In genomic region chr2:172698041-172698863, GRCh38 we compare ENCODE assay signal across 9 cellular contexts. TPM values are rescaled to one million over a fixed set of nuclear protein-coding genes. Genes with fewer than 3 reads are reported as not detected.
DNase-seq lines count a peak whose midpoint lies in the region; ATAC-seq, FAIRE-seq and TF ChIP-seq lines count a peak whose summit lies in the region.
"Had no signal": no experiment of that assay in that cellular context is flagged by ENCODE, and none has a peak within 500 bp of the region (broad histone marks: within the 10 kb centered on the region; RNA-seq: fewer than 3 reads in every experiment).

No MANE protein-coding gene starts in this region.

- FAIRE-seq in astrocyte (lab: Jason Lieb, UNC) (peak; percentile 88), small intestine (lab: Jason Lieb, UNC) (no peak)

- in situ Hi-C loops in IMR-90 (cut with MboI; ENCODE audit: low sequenced_read_pairs) = no loop called here

- H3K23ac ChIP-seq in IMR-90 (ENCODE audit: low read depth, low read length) = peak overlapping the region; percentile 86

- CTCF ChIA-PET in IMR-90 (lab: Yijun Ruan, JAX) = interaction anchor here (1.1 kb wide), 1 partner anchor 12 kb away, joined by 3 read pairs; no protein-coding TSS in a partner anchor

- H2AFZ ChIP-seq in IMR-90 (replicated peaks; ENCODE audit: low read length, poor library complexity) (no peak overlapping the region), astrocyte (ENCODE audit: low read depth, low read length) (no peak overlapping the region)

- intact Hi-C loops in IMR-90 (cut with micrococcal nuclease) = no loop called here

- H2BK120ac ChIP-seq in IMR-90 (ENCODE audit: low read depth, low read length) = peak overlapping the region; percentile 96

- H3K4me1 ChIP-seq in IMR-90 (ENCODE audit: control insufficient read depth, insufficient read depth, low read length) = peaks cover 16% of the 10 kb centered on the region
- H3K4me1 ChIP-seq in astrocyte (ENCODE audit: insufficient read depth, low read length) = peaks cover 37% of the 10 kb centered on the region
- H3K4me1 ChIP-seq in small intestine (ENCODE audit: control insufficient read depth in 2 of 2, insufficient read depth in 1 of 2, low read depth in 1 of 2, low read length in 1 of 2) = peaks cover 0 to 3% of the 10 kb centered on the region in 2 donors

- peak overlapping the region; percentile 96 for H4K91ac ChIP-seq in IMR-90 (ENCODE audit: insufficient read depth, low read depth, low read length)

- H3K9ac ChIP-seq in IMR-90 (ENCODE audit: low read depth, low read length) (no peak overlapping the region), astrocyte (ENCODE audit: low read length) (peak overlapping the region; percentile 28)
- H3K9ac ChIP-seq: KMS-11 had no signal

- H3K4me1 Mint-ChIP-seq in astrocyte (ENCODE audit: low read depth, unreplicated experiment) = peaks cover 23% of the 10 kb centered on the region

- peak overlapping the region; percentile 54 for H3K27ac Mint-ChIP-seq in astrocyte (ENCODE audit: unreplicated experiment)

- H3K9me1 ChIP-seq in IMR-90 (ENCODE audit: insufficient read depth, low read length) = peaks cover 15% of the 10 kb centered on the region

- ATAC-seq in GM21529 (IDR thresholded peaks at IDR 0.05; ENCODE audit: unreplicated experiment) (peak; percentile 88), IMR-90 (ENCODE audit: low read depth) (peak; percentile 75)

- no peak overlapping the region for H3K4me3 Mint-ChIP-seq in astrocyte (ENCODE audit: unreplicated experiment)

- dilution Hi-C loops in IMR-90 (cut with HindIII; ENCODE audit: low sequenced_read_pairs, unreplicated experiment) = no loop called here

- no peak overlapping the region for H3K4me3 ChIP-seq in IMR-90 (ENCODE audit: insufficient read depth, low read depth, low read length)
- no peak overlapping the region for H3K4me3 ChIP-seq in astrocyte (ENCODE audit: insufficient read depth, low read depth, low read length)
- no peak overlapping the region for H3K4me3 ChIP-seq in small intestine (ENCODE audit: low read depth in 1 of 2, low read length in 2 of 2)

- peak overlapping the region; percentile 79 for H2BK15ac ChIP-seq in IMR-90 (ENCODE audit: low read depth, low read length)

- H3K9me3 Mint-ChIP-seq in astrocyte (ENCODE audit: unreplicated experiment) = peaks cover 2% of the 10 kb centered on the region

- TF ChIP-seq CTCF in IMR-90 (conservative IDR thresholded peaks at IDR 0.05; ENCODE audit: low read depth, low read length) = no peak
- TF ChIP-seq CTCF in astrocyte (IDR thresholded peaks at IDR 0.05; ENCODE audit: insufficient read depth, low read depth, low read length) = no peak

- no peak overlapping the region for H2AK9ac ChIP-seq in IMR-90 (replicated peaks; ENCODE audit: low read depth, low read length, poor library complexity)

- H3K27me3 Mint-ChIP-seq in astrocyte (ENCODE audit: low read depth, unreplicated experiment) = no peaks in the 10 kb centered on the region

- POLR2A ChIA-PET in IMR-90 (lab: Charles Lee; ENCODE audit: unreplicated experiment) = no interaction called here

- peaks cover 3 to 20% of the 10 kb centered on the region in 2 experiments; a peak in 3 of 4 replicates for H3K79me1 ChIP-seq in IMR-90 (ENCODE audit: low read depth in 1 of 2, low read length in 2 of 2)

- DNase-seq in Daoy (ENCODE audit: low read depth) = peak; percentile 88
- DNase-seq in IMR-90 = peak; percentile 97
- peak; percentile 91 for DNase-seq in astrocyte (ENCODE audit: low read depth)
- DNase-seq in small intestine = peak; percentile 62
- DNase-seq in activated effector memory CD4-positive, alpha-beta T cell treated with Interleukin-2 at 50 U/mL for 16 hours = no peak
- no peak for DNase-seq in COLO668 (lab: John Stamatoyannopoulos, UW; ENCODE audit: unreplicated experiment)
- DNase-seq in NCI-H2107 treated with DMSO at 0.1 percent for 48 hours (lab: John Stamatoyannopoulos, UW; ENCODE audit: unreplicated experiment) = no peak

- H2BK5ac ChIP-seq in IMR-90 (ENCODE audit: low read depth, low read length, poor library complexity, severe bottlenecking) = peak overlapping the region; percentile 79

- H3K27ac ChIP-seq in IMR-90 (ENCODE audit: insufficient read depth, low read length) (peak overlapping the region; percentile 26), astrocyte (ENCODE audit: low read depth, low read length) (peak overlapping the region; percentile 69), small intestine (ENCODE audit: low read depth in 1 of 2, low read length in 1 of 2) (no peak overlapping the region)
- H3K27ac ChIP-seq: KMS-11 had no signal

- TF ChIP-seq RAD21 in IMR-90 (IDR thresholded peaks at IDR 0.05; ENCODE audit: low read length) = no peak

- H2AK5ac ChIP-seq in IMR-90 (ENCODE audit: low read depth, low read length) = peak overlapping the region; percentile 92

- no CpG with 5 or more reads among the region's 5 CpGs for WGBS in IMR-90 (ENCODE audit: extremely low coverage in 2 of 2, insufficient read length in 1 of 2), 2 experiments
- 52 to 59% (median 58%) methylated on average over 5 of the region's 5 CpGs for WGBS in small intestine, 3 donors

- H4K8ac ChIP-seq in IMR-90 (ENCODE audit: low read depth in 2 of 2, low read length in 2 of 2) = peak overlapping the region; percentile 46 to 93

- H3K18ac ChIP-seq in IMR-90 (ENCODE audit: low read depth, low read length) = peak overlapping the region; percentile 59

- H3K56ac ChIP-seq in IMR-90 (ENCODE audit: extremely low read depth, insufficient read depth, low read length) = peak overlapping the region; percentile 62

- TF ChIP-seq POLR2A in IMR-90 (IDR thresholded peaks at IDR 0.05; ENCODE audit: low read depth, low read length) = no peak

- peak overlapping the region; percentile 91 for H3K4ac ChIP-seq in IMR-90 (ENCODE audit: low read depth, low read length)

- peak overlapping the region; percentile 59; the same call in 1 of the 2 replicates for H4K5ac ChIP-seq in IMR-90 (ENCODE audit: low read depth, low read length)

- H3K36me3 ChIP-seq in IMR-90 (ENCODE audit: control insufficient read depth, insufficient read depth, low read length) = no peaks in the 10 kb centered on the region
- no peaks in the 10 kb centered on the region for H3K36me3 ChIP-seq in astrocyte (ENCODE audit: insufficient read depth, low read length)
- H3K36me3 ChIP-seq in small intestine (ENCODE audit: control insufficient read depth in 2 of 2, insufficient read depth in 2 of 2, low read length in 2 of 2) = no peaks in the 10 kb centered on the region

- H3K14ac ChIP-seq in IMR-90 (replicated peaks; ENCODE audit: low read depth, low read length) = peak overlapping the region; percentile 84

- BruUV-seq in IMR-90 (replicated peaks; lab: Mats Ljungman, UMichigan) = no TSS peak

- H3K9me3 ChIP-seq in IMR-90 (ENCODE audit: control insufficient read depth, insufficient read depth, low read length) = no peaks in the 10 kb centered on the region
- H3K9me3 ChIP-seq in astrocyte (ENCODE audit: insufficient read depth, low read depth, low read length) = no peaks in the 10 kb centered on the region
- no peaks in the 10 kb centered on the region for H3K9me3 ChIP-seq in small intestine (ENCODE audit: control insufficient read depth, low read depth)

- peak overlapping the region; percentile 91 for H2BK20ac ChIP-seq in IMR-90 (ENCODE audit: low read depth, low read length)

- H4K20me1 ChIP-seq in IMR-90 (ENCODE audit: insufficient read depth, low read length) (no peaks in the 10 kb centered on the region), astrocyte (ENCODE audit: insufficient read depth, low read length) (no peaks in the 10 kb centered on the region)

- no peaks in the 10 kb centered on the region for H3K36me3 Mint-ChIP-seq in astrocyte (ENCODE audit: low read depth, unreplicated experiment)

- H3K27me3 ChIP-seq in IMR-90 (ENCODE audit: control insufficient read depth, insufficient read depth, low read length) (no peaks in the 10 kb centered on the region), astrocyte (ENCODE audit: insufficient read depth, low read length) (no peaks in the 10 kb centered on the region), small intestine (ENCODE audit: control insufficient read depth in 2 of 2, insufficient read depth in 2 of 2, low read length in 2 of 2) (no peaks in the 10 kb centered on the region)

- H3K4me2 ChIP-seq in IMR-90 (ENCODE audit: low read depth, low read length) (peak overlapping the region; percentile 51; the same call in 1 of the 2 replicates), astrocyte (ENCODE audit: low read length) (peak overlapping the region; percentile 59)
- H3K4me2 ChIP-seq: KMS-11 had no signal

- no peaks in the 10 kb centered on the region for H3K79me2 ChIP-seq in astrocyte (ENCODE audit: insufficient read depth, low read length)

TF ChIP-seq in IMR-90, 13 proteins besides CTCF, POLR2A, EP300 and RAD21 (continues in another document):
- TF ChIP-seq RFX5 (IDR thresholded peaks at IDR 0.05; ENCODE audit: low read depth, low read length) = no peak
- TF ChIP-seq CHD1 (IDR thresholded peaks at IDR 0.05; ENCODE audit: low read depth, low read length) = no peak
- no peak for TF ChIP-seq USF2 (IDR thresholded peaks at IDR 0.05; ENCODE audit: low read depth, low read length)
- TF ChIP-seq RCOR1 (IDR thresholded peaks at IDR 0.05; ENCODE audit: insufficient replicate concordance, low read length) = no peak
- TF ChIP-seq SMC3 (IDR thresholded peaks at IDR 0.05; ENCODE audit: low read depth, low read length) = no peak
- no peak for TF ChIP-seq MAZ (IDR thresholded peaks at IDR 0.05; ENCODE audit: borderline replicate concordance, low read depth, low read length)
- 0 out of 2 replicates have a peak, but pooled peaks have one; percentile 20 for TF ChIP-seq NFE2L2 (IDR thresholded peaks at IDR 0.05; ENCODE audit: low read depth, low read length)
- no peak for TF ChIP-seq MAFK (IDR thresholded peaks at IDR 0.05; ENCODE audit: low read depth, low read length)
- TF ChIP-seq CEBPB (IDR thresholded peaks at IDR 0.05; ENCODE audit: low read depth, low read length) = no peak

RNA-seq across cellular contexts. Expression of gene RAPGEF4, which starts 37.4 kb away (rescaled TPM):
- 0.24 and 0.51 TPM in 2 replicates for total RNA-seq in Daoy (2014; rRNA removed; shearing (Covaris generic))
- total RNA-seq in IMR-90 (2012; rRNA removed) (3.2 and 3.6 TPM in 2 replicates), astrocyte (0.62 and 1.1 TPM in 2 replicates)
- polyA plus RNA-seq in IMR-90 (2012; rRNA removed) (1.7 and 1.8 TPM in 2 replicates), small intestine (1 to 10 TPM in 1 of 3 donors, under 1 TPM in 2; 0.45 to 7.2 (median 0.54) TPM)
- polyA plus RNA-seq in IMR-90 (2012; cell fraction: cytosol; rRNA removed) = 0.27 and 0.81 TPM in 2 replicates
- polyA plus RNA-seq in IMR-90 (2012; cell fraction: nucleus; rRNA removed; ENCODE audit: low replicate concordance) = 0.98 and 7.4 TPM in 2 replicates

Comparison
In these comparisons a context has a peak if more than half of its experiments do, and no peak if none do; other contexts are left out.
1. DNase-seq: peak in Daoy (single experiment), IMR-90 (single experiment), astrocyte (single experiment) and small intestine (single experiment); none in activated effector memory CD4-positive, alpha-beta T cell treated with Interleukin-2 at 50 U/mL for 16 hours (single experiment), COLO668 (single experiment) and NCI-H2107 treated with DMSO at 0.1 percent for 48 hours (single experiment).
2. H3K27ac ChIP-seq: peak in IMR-90 (single experiment) and astrocyte (single experiment); none in small intestine (0 of 2).